ENCODE assay signal across 25 cellular contexts in the genomic region with DNA sequence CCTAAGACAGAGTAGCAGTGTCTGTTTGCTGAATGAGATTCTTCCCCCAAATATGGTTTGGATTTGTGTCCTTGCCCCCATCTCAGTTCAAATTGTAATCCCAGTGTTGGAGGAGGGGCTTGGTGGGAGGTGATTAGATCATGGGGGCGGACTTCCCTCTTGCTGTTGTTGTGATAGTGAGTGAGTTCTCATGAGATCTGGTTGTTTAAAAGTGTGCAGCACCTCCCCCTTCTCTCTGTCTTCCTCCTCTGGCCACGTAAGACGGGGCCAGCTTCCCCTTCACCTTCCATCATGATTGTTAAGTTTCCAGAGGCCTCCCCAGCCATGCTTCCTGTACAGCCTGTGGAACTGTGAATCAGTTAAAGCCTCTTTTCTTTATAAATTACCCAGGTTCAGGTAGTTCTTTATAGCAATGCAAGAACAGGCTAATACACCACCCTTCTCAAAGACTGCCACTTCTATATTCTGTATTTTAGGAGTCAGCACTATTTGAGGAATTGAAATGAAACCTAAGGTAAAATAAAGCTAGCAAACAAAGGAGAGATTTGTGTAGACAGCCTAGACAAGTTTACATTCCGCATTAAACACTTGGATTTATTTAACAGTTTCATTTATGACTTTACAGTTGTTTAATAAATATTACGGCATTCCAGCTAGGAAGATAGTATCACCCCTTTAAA. TPM values are rescaled to one million over a fixed set of nuclear protein-coding genes. Genes with fewer than 3 reads are reported as not detected.
DNase-seq lines count a peak whose midpoint lies in the region; ATAC-seq and TF ChIP-seq lines count a peak whose summit lies in the region.
"Had no signal": no experiment of that assay in that cellular context is flagged by ENCODE, and none has a peak within 500 bp of the region (broad histone marks: within the 10 kb centered on the region; RNA-seq: fewer than 3 reads in every experiment).

No MANE protein-coding gene starts in this region.

- H2BK20ac ChIP-seq in IMR-90 (ENCODE audit: low read depth, low read length): no peak overlapping the region

- H3K4ac ChIP-seq in IMR-90 (ENCODE audit: low read depth, low read length): no peak overlapping the region
- H3K4ac ChIP-seq in mesenchymal stem cell (ENCODE audit: low read depth in 1 of 2, low read length in 2 of 2): no peak overlapping the region

- no peak overlapping the region for H3K56ac ChIP-seq in IMR-90 (ENCODE audit: extremely low read depth, insufficient read depth, low read length)

- POLR2A ChIA-PET in IMR-90 (lab: Charles Lee; ENCODE audit: unreplicated experiment): no interaction called here

- CTCF ChIA-PET in IMR-90 (lab: Yijun Ruan, JAX): interaction anchor here (0.5 kb wide), 1 partner anchor 65 kb away, joined by 3 read pairs; no protein-coding TSS in a partner anchor

- no peak for TF ChIP-seq CTCF in IMR-90 (conservative IDR thresholded peaks at IDR 0.05; ENCODE audit: low read depth, low read length)
- no peak for TF ChIP-seq CTCF in VCaP (conservative IDR thresholded peaks at IDR 0.05)
- no peak for TF ChIP-seq CTCF in upper lobe of left lung (IDR thresholded peaks at IDR 0.05)

- H4K20me1 ChIP-seq in IMR-90 (ENCODE audit: insufficient read depth, low read length): no peaks in the 10 kb centered on the region

- no peak overlapping the region for H2AK9ac ChIP-seq in IMR-90 (replicated peaks; ENCODE audit: low read depth, low read length, poor library complexity)

- H4K8ac ChIP-seq in IMR-90 (ENCODE audit: low read depth in 2 of 2, low read length in 2 of 2): no peak overlapping the region
- H4K8ac ChIP-seq in mesenchymal stem cell (ENCODE audit: low read length): peak overlapping the region; percentile 38

- H3K4me3 ChIP-seq in IMR-90 (ENCODE audit: insufficient read depth, low read depth, low read length) (no peak overlapping the region), mesenchymal stem cell (ENCODE audit: insufficient read depth in 1 of 2, low read depth in 1 of 2, low read length in 2 of 2) (no peak overlapping the region), upper lobe of left lung (no peak overlapping the region)
- H3K4me3 ChIP-seq: dorsolateral prefrontal cortex, pancreas, sigmoid colon, thoracic aorta had no signal

- no peak overlapping the region for H3K9ac ChIP-seq in IMR-90 (ENCODE audit: low read depth, low read length)
- H3K9ac ChIP-seq in mesenchymal stem cell (ENCODE audit: low read length): no peak overlapping the region

- intact Hi-C loops in IMR-90 (cut with micrococcal nuclease): no loop called here

- peaks cover 5% of the 10 kb centered on the region; the same call in 1 of the 2 replicates for H3K4me1 ChIP-seq in IMR-90 (ENCODE audit: control insufficient read depth, insufficient read depth, low read length)
- peaks cover 4% of the 10 kb centered on the region for H3K4me1 ChIP-seq in mesenchymal stem cell (ENCODE audit: control insufficient read depth, insufficient read depth, low read depth, low read length)
- no peaks in the 10 kb centered on the region for H3K4me1 ChIP-seq in upper lobe of left lung
- H3K4me1 ChIP-seq: foreskin keratinocyte, pancreas had no signal

- no peak for TF ChIP-seq RAD21 in IMR-90 (IDR thresholded peaks at IDR 0.05; ENCODE audit: low read length)

- H4K91ac ChIP-seq in IMR-90 (ENCODE audit: insufficient read depth, low read depth, low read length) (no peak overlapping the region), mesenchymal stem cell (ENCODE audit: low read length) (no peak overlapping the region)

- no CpG with 5 or more reads among the region's 5 CpGs for WGBS in IMR-90 (ENCODE audit: extremely low coverage in 2 of 2, insufficient read length in 1 of 2), 2 experiments
- 50% methylated on average over 2 of the region's 5 CpGs for WGBS in mesenchymal stem cell
- WGBS in upper lobe of left lung, 2 donors: 63 to 71% methylated on average over 5 of the region's 5 CpGs

- DNase-seq in Daoy (ENCODE audit: low read depth) (peak; percentile 4), IMR-90 (peak; percentile 5), mesenchymal stem cell (no peak), upper lobe of left lung (no peak), NK-92 (lab: John Stamatoyannopoulos, UW; ENCODE audit: unreplicated experiment) (no peak)
- DNase-seq: activated CD4-positive, alpha-beta T cell treated with anti-CD3 and anti-CD28 coated beads, Interleukin-2, amount 50 U/mL, for 1 hour; activated gamma-delta T cell treated with Interleukin-2 at 50 U/mL for 16 hours; CD4-positive, alpha-beta memory T cell; dorsolateral prefrontal cortex; foreskin keratinocyte; H7; hypothalamus; kidney; mammary epithelial cell; NCI-H1694; NCI-H2171 treated with DMSO at 0.1 percent for 48 hours; NCI-H526 treated with DMSO at 0.1 percent for 48 hours; pancreas; sigmoid colon; SW 1271 had no signal

- H2AFZ ChIP-seq in IMR-90 (replicated peaks; ENCODE audit: low read length, poor library complexity) (no peak overlapping the region), mesenchymal stem cell (ENCODE audit: low read depth, low read length) (no peak overlapping the region)

- H3K27ac ChIP-seq in IMR-90 (ENCODE audit: insufficient read depth, low read length) (peak overlapping the region; percentile 40; the same call in 1 of the 2 replicates), VCaP (peak overlapping the region; percentile 58), mesenchymal stem cell (ENCODE audit: low read length, poor library complexity, severe bottlenecking) (no peak overlapping the region), upper lobe of left lung (no peak overlapping the region)
- H3K27ac ChIP-seq: dorsolateral prefrontal cortex, foreskin keratinocyte, pancreas, thoracic aorta had no signal

- peaks cover 6% of the 10 kb centered on the region; the same call in 1 of the 2 replicates for H3K9me1 ChIP-seq in IMR-90 (ENCODE audit: insufficient read depth, low read length)

- in situ Hi-C loops in IMR-90 (cut with MboI; ENCODE audit: low sequenced_read_pairs): no loop called here

- H3K9me3 ChIP-seq in IMR-90 (ENCODE audit: control insufficient read depth, insufficient read depth, low read length) (no peaks in the 10 kb centered on the region), mesenchymal stem cell (ENCODE audit: control insufficient read depth, low read length) (no peaks in the 10 kb centered on the region), upper lobe of left lung (no peaks in the 10 kb centered on the region)
- H3K9me3 ChIP-seq: pancreas, sigmoid colon, thoracic aorta had no signal

- H3K18ac ChIP-seq in IMR-90 (ENCODE audit: low read depth, low read length) (no peak overlapping the region; the same call in 1 of the 2 replicates), mesenchymal stem cell (ENCODE audit: low read depth in 1 of 2, low read length in 2 of 2) (peak overlapping the region in 1 of 2 experiments; percentile 43)

- dilution Hi-C loops in IMR-90 (cut with HindIII; ENCODE audit: low sequenced_read_pairs, unreplicated experiment): no loop called here

- no peak for TF ChIP-seq EP300 in upper lobe of left lung (IDR thresholded peaks at IDR 0.05)

- no peak overlapping the region for H4K5ac ChIP-seq in IMR-90 (ENCODE audit: low read depth, low read length)

- H3K79me1 ChIP-seq in IMR-90 (ENCODE audit: low read depth in 1 of 2, low read length in 2 of 2) (no peaks in the 10 kb centered on the region), mesenchymal stem cell (replicated peaks; ENCODE audit: low read length, poor library complexity, severe bottlenecking) (peaks cover 10% of the 10 kb centered on the region)

- no peak overlapping the region for H2BK12ac ChIP-seq in mesenchymal stem cell (ENCODE audit: low read length in 2 of 2)

- H3K23ac ChIP-seq in IMR-90 (ENCODE audit: low read depth, low read length) (no peak overlapping the region), mesenchymal stem cell (ENCODE audit: low read length in 2 of 2) (no peak overlapping the region)

- H2AK5ac ChIP-seq in IMR-90 (ENCODE audit: low read depth, low read length): no peak overlapping the region
- no peak overlapping the region for H2AK5ac ChIP-seq in mesenchymal stem cell (ENCODE audit: low read length, severe bottlenecking)

- H2BK15ac ChIP-seq in IMR-90 (ENCODE audit: low read depth, low read length): no peak overlapping the region
- no peak overlapping the region for H2BK15ac ChIP-seq in mesenchymal stem cell (ENCODE audit: low read depth, poor library complexity, severe bottlenecking)

- H2BK5ac ChIP-seq in IMR-90 (ENCODE audit: low read depth, low read length, poor library complexity, severe bottlenecking): no peak overlapping the region
- no peak overlapping the region for H2BK5ac ChIP-seq in mesenchymal stem cell (ENCODE audit: low read depth, low read length, poor library complexity, severe bottlenecking)

- no TSS peak for BruUV-seq in IMR-90 (replicated peaks; lab: Mats Ljungman, UMichigan)

- peak overlapping the region; percentile 16 for H3K4me2 ChIP-seq in IMR-90 (ENCODE audit: low read depth, low read length)
- H3K4me2 ChIP-seq in mesenchymal stem cell (ENCODE audit: low read length, poor library complexity, severe bottlenecking): no peak overlapping the region

- TF ChIP-seq POLR2A in IMR-90 (IDR thresholded peaks at IDR 0.05; ENCODE audit: low read depth, low read length) (no peak), upper lobe of left lung (IDR thresholded peaks at IDR 0.05) (no peak)

- ATAC-seq in IMR-90 (ENCODE audit: low read depth) (peak; percentile 46), GM21447 (IDR thresholded peaks at IDR 0.05; ENCODE audit: unreplicated experiment) (no peak), upper lobe of left lung (ENCODE audit: low FRiP score in 2 of 2) (no peak), HG03280 (IDR thresholded peaks at IDR 0.05; ENCODE audit: unreplicated experiment) (no peak)
- ATAC-seq: foreskin keratinocyte, pancreas, Right ventricle myocardium inferior had no signal

- no peaks in the 10 kb centered on the region for H3K36me3 ChIP-seq in IMR-90 (ENCODE audit: control insufficient read depth, insufficient read depth, low read length)
- H3K36me3 ChIP-seq in mesenchymal stem cell (ENCODE audit: control insufficient read depth in 1 of 2, insufficient read depth in 2 of 2, low read depth in 1 of 2, low read length in 2 of 2): peaks cover 0 to 4% of the 10 kb centered on the region in 2 experiments
- H3K36me3 ChIP-seq in upper lobe of left lung: no peaks in the 10 kb centered on the region
- H3K36me3 ChIP-seq: pancreas, sigmoid colon, thoracic aorta had no signal

- H3K14ac ChIP-seq in IMR-90 (replicated peaks; ENCODE audit: low read depth, low read length) (0 out of 2 replicates have a peak overlapping the region, but pooled peaks have one; percentile 41), mesenchymal stem cell (ENCODE audit: low read length in 2 of 2) (no peak overlapping the region)

- H2BK120ac ChIP-seq in IMR-90 (ENCODE audit: low read depth, low read length): no peak overlapping the region
- no peak overlapping the region for H2BK120ac ChIP-seq in mesenchymal stem cell (ENCODE audit: low read depth, low read length)

- H3K27me3 ChIP-seq in IMR-90 (ENCODE audit: control insufficient read depth, insufficient read depth, low read length) (no peaks in the 10 kb centered on the region), mesenchymal stem cell (ENCODE audit: control insufficient read depth in 1 of 2, insufficient read depth in 1 of 2, low read length in 2 of 2) (no peaks in the 10 kb centered on the region), upper lobe of left lung (no peaks in the 10 kb centered on the region)
- H3K27me3 ChIP-seq: dorsolateral prefrontal cortex, foreskin keratinocyte, pancreas, sigmoid colon had no signal

RNA-seq across cellular contexts. Expression of a gene that starts 21.6 kb away (rescaled TPM):
- total RNA-seq in Daoy (2014; rRNA removed; shearing (Covaris generic)): 3.0 and 6.2 TPM in 2 replicates
- total RNA-seq in IMR-90 (2012; rRNA removed): 2.2 TPM in 2 replicates
- 1.2 and 1.3 TPM in 2 replicates for polyA plus RNA-seq in IMR-90 (2012; rRNA removed)
- polyA plus RNA-seq in IMR-90 (2012; cell fraction: cytosol; rRNA removed): 0.52 and 0.54 TPM in 2 replicates
- polyA plus RNA-seq in IMR-90 (2012; cell fraction: nucleus; rRNA removed; ENCODE audit: low replicate concordance): 0.34 and 1.3 TPM in 2 replicates
- 2.1 TPM for polyA plus RNA-seq in mesenchymal stem cell (2013, experiment 1 of 2)
- polyA plus RNA-seq in mesenchymal stem cell (2013, experiment 2 of 2): 2.1 TPM
- 10 to 100 TPM in 1 of 6 donors, 1 to 10 TPM in 5; 2.4 to 13.8 (median 4.5) TPM for total RNA-seq in upper lobe of left lung

RNA-seq across cellular contexts. Expression of a gene that starts 22.1 kb away (rescaled TPM):
- 114 and 121 TPM in 2 replicates for total RNA-seq in Daoy (2014; rRNA removed; shearing (Covaris generic))
- total RNA-seq in IMR-90 (2012; rRNA removed) (209 and 315 TPM in 2 replicates), upper lobe of left lung (100 to 1,000 TPM; 164 to 202 (median 180) TPM)
- polyA plus RNA-seq in IMR-90 (2012; rRNA removed): 42.1 and 51.6 TPM in 2 replicates
- 7.7 and 12.0 TPM in 2 replicates for polyA plus RNA-seq in IMR-90 (2012; cell fraction: cytosol; rRNA removed)
- polyA plus RNA-seq in IMR-90 (2012; cell fraction: nucleus; rRNA removed; ENCODE audit: low replicate concordance): 12.0 and 98.0 TPM in 2 replicates
- polyA plus RNA-seq in mesenchymal stem cell (2013, experiment 1 of 2): 111 TPM
- polyA plus RNA-seq in mesenchymal stem cell (2013, experiment 2 of 2): 107 TPM

Comparison
In these comparisons a context has a peak if more than half of its experiments do, and no peak if none do; other contexts are left out.
1. DNase-seq: peak in Daoy (single experiment) and IMR-90 (single experiment); none in mesenchymal stem cell (single experiment), upper lobe of left lung (0 of 2) and NK-92 (single experiment).
2. H3K27ac ChIP-seq: peak in IMR-90 (single experiment) and VCaP (single experiment); none in mesenchymal stem cell (single experiment) and upper lobe of left lung (0 of 4).